ENCODE assay signal across 1 cellular context in the genomic region with DNA sequence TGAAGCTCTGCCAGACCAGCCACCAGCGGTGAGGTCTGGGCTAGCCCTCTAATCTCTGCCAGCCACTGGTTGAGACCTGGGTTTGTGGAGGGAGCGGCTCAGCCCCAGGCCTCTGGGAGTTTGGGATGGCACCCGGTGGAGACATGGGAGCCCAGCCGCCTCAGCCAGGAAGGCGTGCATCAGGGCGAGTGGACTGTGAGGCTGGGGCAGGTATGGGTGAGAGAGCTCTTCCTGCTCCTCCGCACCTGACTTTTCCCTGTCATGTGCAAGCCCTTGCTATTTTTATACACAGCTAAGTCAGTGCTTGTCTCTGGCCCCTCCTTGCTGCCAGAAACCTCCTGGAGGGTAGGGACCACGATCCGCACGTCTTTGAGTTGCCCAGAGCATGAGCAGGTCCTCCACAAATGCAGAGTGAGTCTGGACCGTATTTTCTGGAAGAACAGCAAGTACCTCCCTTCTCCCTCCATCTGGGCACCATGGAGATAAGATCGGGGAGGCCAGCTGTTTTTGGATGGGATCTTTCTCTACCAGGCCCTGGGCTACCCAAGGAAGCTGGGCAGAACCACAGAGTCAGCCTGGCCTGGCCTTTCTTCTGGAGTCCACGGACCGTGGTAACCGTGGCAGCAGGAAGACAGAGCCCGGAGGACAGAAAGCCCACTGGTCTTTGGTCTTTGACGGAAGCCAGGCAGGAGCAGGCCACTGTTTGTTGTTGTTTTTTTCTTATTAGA.
TF ChIP-seq lines count a peak whose summit lies in the region.

No MANE protein-coding gene starts in this region.

TF ChIP-seq in SK-N-SH treated with all-trans-retinoic acid at 6 μM for 48 hours, 23 proteins besides CTCF, POLR2A, EP300 and RAD21 (continued from another document):
- TF ChIP-seq, protein P1, sequence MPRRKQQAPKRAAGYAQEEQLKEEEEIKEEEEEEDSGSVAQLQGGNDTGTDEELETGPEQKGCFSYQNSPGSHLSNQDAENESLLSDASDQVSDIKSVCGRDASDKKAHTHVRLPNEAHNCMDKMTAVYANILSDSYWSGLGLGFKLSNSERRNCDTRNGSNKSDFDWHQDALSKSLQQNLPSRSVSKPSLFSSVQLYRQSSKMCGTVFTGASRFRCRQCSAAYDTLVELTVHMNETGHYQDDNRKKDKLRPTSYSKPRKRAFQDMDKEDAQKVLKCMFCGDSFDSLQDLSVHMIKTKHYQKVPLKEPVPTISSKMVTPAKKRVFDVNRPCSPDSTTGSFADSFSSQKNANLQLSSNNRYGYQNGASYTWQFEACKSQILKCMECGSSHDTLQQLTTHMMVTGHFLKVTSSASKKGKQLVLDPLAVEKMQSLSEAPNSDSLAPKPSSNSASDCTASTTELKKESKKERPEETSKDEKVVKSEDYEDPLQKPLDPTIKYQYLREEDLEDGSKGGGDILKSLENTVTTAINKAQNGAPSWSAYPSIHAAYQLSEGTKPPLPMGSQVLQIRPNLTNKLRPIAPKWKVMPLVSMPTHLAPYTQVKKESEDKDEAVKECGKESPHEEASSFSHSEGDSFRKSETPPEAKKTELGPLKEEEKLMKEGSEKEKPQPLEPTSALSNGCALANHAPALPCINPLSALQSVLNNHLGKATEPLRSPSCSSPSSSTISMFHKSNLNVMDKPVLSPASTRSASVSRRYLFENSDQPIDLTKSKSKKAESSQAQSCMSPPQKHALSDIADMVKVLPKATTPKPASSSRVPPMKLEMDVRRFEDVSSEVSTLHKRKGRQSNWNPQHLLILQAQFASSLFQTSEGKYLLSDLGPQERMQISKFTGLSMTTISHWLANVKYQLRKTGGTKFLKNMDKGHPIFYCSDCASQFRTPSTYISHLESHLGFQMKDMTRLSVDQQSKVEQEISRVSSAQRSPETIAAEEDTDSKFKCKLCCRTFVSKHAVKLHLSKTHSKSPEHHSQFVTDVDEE (CRISPR knock-in tag; IDR thresholded peaks at IDR 0.05): no peak
- TF ChIP-seq CSDC2 (CRISPR knock-in tag; IDR thresholded peaks at IDR 0.05) (no peak), ZFP3 (CRISPR knock-in tag; IDR thresholded peaks at IDR 0.05) (no peak), TCF4 (CRISPR knock-in tag; IDR thresholded peaks at IDR 0.05; ENCODE audit: borderline replicate concordance) (no peak), ISL1 (CRISPR knock-in tag; IDR thresholded peaks at IDR 0.05) (no peak), TOX (CRISPR knock-in tag; IDR thresholded peaks at IDR 0.05; ENCODE audit: borderline replicate concordance) (no peak), ZC3H10 (CRISPR knock-in tag; IDR thresholded peaks at IDR 0.05) (no peak), ZNF565 (CRISPR knock-in tag; conservative IDR thresholded peaks at IDR 0.05; ENCODE audit: low read depth) (no peak), ZFP30 (CRISPR knock-in tag; IDR thresholded peaks at IDR 0.05) (no peak), ARNTL (CRISPR knock-in tag; IDR thresholded peaks at IDR 0.05; ENCODE audit: borderline replicate concordance, low read depth) (no peak), BACH2 (CRISPR knock-in tag; IDR thresholded peaks at IDR 0.05; ENCODE audit: borderline replicate concordance) (no peak)
- TF ChIP-seq, protein P2, sequence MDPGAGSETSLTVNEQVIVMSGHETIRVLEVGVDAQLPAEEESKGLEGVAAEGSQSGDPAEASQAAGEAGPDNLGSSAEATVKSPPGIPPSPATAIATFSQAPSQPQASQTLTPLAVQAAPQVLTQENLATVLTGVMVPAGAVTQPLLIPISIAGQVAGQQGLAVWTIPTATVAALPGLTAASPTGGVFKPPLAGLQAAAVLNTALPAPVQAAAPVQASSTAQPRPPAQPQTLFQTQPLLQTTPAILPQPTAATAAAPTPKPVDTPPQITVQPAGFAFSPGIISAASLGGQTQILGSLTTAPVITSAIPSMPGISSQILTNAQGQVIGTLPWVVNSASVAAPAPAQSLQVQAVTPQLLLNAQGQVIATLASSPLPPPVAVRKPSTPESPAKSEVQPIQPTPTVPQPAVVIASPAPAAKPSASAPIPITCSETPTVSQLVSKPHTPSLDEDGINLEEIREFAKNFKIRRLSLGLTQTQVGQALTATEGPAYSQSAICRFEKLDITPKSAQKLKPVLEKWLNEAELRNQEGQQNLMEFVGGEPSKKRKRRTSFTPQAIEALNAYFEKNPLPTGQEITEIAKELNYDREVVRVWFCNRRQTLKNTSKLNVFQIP (CRISPR knock-in tag; IDR thresholded peaks at IDR 0.05; ENCODE audit: borderline replicate concordance, low read depth): no peak
- TF ChIP-seq, protein P3, sequence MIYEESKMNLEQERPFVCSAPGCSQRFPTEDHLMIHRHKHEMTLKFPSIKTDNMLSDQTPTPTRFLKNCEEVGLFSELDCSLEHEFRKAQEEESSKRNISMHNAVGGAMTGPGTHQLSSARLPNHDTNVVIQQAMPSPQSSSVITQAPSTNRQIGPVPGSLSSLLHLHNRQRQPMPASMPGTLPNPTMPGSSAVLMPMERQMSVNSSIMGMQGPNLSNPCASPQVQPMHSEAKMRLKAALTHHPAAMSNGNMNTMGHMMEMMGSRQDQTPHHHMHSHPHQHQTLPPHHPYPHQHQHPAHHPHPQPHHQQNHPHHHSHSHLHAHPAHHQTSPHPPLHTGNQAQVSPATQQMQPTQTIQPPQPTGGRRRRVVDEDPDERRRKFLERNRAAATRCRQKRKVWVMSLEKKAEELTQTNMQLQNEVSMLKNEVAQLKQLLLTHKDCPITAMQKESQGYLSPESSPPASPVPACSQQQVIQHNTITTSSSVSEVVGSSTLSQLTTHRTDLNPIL (CRISPR knock-in tag; IDR thresholded peaks at IDR 0.05; ENCODE audit: low read depth): no peak
- TF ChIP-seq, protein P4, sequence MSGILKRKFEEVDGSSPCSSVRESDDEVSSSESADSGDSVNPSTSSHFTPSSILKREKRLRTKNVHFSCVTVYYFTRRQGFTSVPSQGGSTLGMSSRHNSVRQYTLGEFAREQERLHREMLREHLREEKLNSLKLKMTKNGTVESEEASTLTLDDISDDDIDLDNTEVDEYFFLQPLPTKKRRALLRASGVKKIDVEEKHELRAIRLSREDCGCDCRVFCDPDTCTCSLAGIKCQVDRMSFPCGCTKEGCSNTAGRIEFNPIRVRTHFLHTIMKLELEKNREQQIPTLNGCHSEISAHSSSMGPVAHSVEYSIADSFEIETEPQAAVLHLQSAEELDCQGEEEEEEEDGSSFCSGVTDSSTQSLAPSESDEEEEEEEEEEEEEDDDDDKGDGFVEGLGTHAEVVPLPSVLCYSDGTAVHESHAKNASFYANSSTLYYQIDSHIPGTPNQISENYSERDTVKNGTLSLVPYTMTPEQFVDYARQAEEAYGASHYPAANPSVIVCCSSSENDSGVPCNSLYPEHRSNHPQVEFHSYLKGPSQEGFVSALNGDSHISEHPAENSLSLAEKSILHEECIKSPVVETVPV (CRISPR knock-in tag; IDR thresholded peaks at IDR 0.05): no peak
